In the genomic region with DNA sequence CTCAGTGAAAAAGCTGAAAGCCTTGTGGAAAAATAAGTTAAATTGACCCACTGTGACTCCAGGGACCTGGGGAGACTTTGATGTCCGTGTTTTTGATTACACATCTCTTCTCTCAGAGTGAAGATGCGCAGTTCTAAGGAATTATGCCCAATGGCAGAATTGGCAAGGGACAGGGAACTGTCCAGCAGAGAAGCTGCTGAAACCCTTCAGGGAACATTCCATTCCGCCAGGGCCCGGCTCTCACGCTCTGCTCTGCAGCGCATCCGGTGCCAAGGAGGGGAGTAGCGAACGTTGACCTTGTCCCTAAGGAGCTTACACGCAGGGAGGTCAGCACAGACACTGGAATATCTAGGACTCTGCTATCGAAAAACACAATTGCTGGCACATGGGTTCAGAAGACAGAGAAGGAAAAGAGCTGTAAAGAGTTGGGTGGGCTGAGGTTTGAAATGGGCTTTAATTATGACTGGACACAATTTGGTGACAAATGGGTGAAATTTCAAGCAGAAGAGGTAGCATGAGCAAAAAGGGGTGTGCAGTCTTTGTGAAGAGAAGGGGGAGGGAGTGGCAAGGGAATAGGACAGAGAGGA, we compare ENCODE assay signal across 12 cellular contexts.
DNase-seq lines count a peak whose midpoint lies in the region; ATAC-seq and TF ChIP-seq lines count a peak whose summit lies in the region.
"Had no signal": no experiment of that assay in that cellular context is flagged by ENCODE, and none has a peak within 500 bp of the region (broad histone marks: within the 10 kb centered on the region; RNA-seq: fewer than 3 reads in every experiment).

No MANE protein-coding gene starts in this region.

- DNase-seq in cardiac septum (ENCODE audit: low spot score) (peak; percentile 50), heart right ventricle (no peak), RPMI8226 (peak; percentile 61), kidney glomerular epithelial cell (lab: John Stamatoyannopoulos, UW) (peak; percentile 2), amygdala (lab: John Stamatoyannopoulos, UW) (no peak), NCI-H1092 treated with DMSO at 0.1 percent for 48 hours (lab: John Stamatoyannopoulos, UW) (no peak), HuH-7 (ENCODE audit: low spot score) (no peak)
- DNase-seq in activated CD8-positive, alpha-beta memory T cell treated with anti-CD3 and anti-CD28 coated beads, Interleukin-2, amount 50 U/mL, for 48 hours = no peak
- DNase-seq: NCI-H526; psoas muscle; stimulated activated CD4-positive, alpha-beta T cell treated with anti-CD3 and anti-CD28 coated beads, Interleukin-2, amount 100 ng/mL, for 48 hours had no signal

- intact Hi-C loops in cardiac septum (cut with DNase I) (no loop called here), heart right ventricle (cut with DNase I) (no loop called here)

- H3K4me1 ChIP-seq in heart right ventricle = no peaks in the 10 kb centered on the region
- H3K4me1 ChIP-seq: psoas muscle had no signal

- no peak overlapping the region for H3K27ac ChIP-seq in heart right ventricle
- H3K27ac ChIP-seq: psoas muscle had no signal

- H3K36me3 ChIP-seq in heart right ventricle = no peaks in the 10 kb centered on the region

- WGBS in heart right ventricle, 2 donors = 7 to 9% methylated on average over 11 of the region's 11 CpGs

- peaks cover 0 to 97% (median 58%) of the 10 kb centered on the region in 7 donors for H3K27me3 ChIP-seq in heart right ventricle

- TF ChIP-seq CTCF in heart right ventricle (IDR thresholded peaks at IDR 0.05) = no peak

- H3K4me3 ChIP-seq in heart right ventricle = no peak overlapping the region
- H3K4me3 ChIP-seq: psoas muscle had no signal

- H3K9me3 ChIP-seq in heart right ventricle = no peaks in the 10 kb centered on the region
- H3K9me3 ChIP-seq: psoas muscle had no signal

- ATAC-seq in heart right ventricle = no peak
- ATAC-seq: psoas muscle; stimulated activated effector memory CD8-positive, alpha-beta T cell treated with anti-CD3 and anti-CD28 coated beads, Interleukin-12 subunit alpha, Interleukin-12 subunit beta, amount 100 ng/mL, for 72 hours had no signal

Comparison
In these comparisons a context has a peak if more than half of its experiments do, and no peak if none do; other contexts are left out.
1. DNase-seq: peak in cardiac septum (single experiment), RPMI8226 (single experiment) and kidney glomerular epithelial cell (single experiment); none in heart right ventricle (0 of 2), amygdala (0 of 56), activated CD8-positive, alpha-beta memory T cell treated with anti-CD3 and anti-CD28 coated beads, Interleukin-2, amount 50 U/mL, for 48 hours (single experiment), NCI-H1092 treated with DMSO at 0.1 percent for 48 hours (single experiment) and HuH-7 (single experiment).